8 cellular contexts compared by ENCODE assay signal in the genomic region with DNA sequence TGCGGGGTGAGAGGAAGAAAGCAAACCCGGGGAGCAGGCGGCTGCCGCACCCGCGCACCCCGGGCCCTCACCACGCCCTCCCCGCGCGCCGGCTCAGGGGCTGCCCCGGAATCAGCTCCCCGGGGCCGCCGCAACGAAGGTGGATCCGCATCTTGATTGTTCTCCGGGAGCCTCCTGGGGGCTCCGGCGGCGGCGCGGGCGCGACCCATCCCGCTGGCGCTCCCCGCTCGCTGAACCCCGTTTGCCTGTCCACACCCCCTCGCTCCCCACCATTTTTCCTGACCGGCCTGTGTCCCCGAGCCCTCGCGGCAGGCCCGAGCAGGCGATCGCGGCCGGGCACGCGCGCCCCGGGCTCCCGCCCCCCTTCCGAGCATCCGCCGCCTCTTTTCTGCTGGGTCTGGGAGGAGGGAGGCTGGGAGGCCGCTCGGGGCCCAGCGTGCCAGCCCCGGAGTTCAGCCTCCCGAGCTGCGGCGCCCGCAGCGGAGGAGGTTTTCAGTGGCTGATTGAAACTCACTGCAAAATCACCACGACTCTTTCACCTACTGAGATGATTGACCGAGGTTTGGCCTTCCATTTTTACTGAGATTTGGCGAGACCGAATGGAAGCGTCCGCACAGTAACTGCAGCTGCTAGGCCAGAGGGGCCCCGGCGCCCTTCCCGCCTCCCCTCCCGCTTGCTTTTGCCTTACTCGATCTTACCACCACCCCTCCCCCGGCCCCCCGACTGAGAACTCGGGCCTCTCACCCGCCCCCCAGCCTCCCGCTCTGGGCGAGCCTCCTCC. TPM values are rescaled to one million over a fixed set of nuclear protein-coding genes. Genes with fewer than 3 reads are reported as not detected.
DNase-seq lines count a peak whose midpoint lies in the region; ATAC-seq and TF ChIP-seq lines count a peak whose summit lies in the region.

No MANE protein-coding gene starts in this region.

- ATAC-seq in omental fat pad (ENCODE audit: low FRiP score) = no peak

- H3K9ac ChIP-seq in BLaER1 = peak overlapping the region; percentile 96

- peak overlapping the region; percentile 97 for H3K27ac ChIP-seq in BLaER1

- H3K36me3 ChIP-seq in BLaER1 = peaks cover 13% of the 10 kb centered on the region; the same call in 1 of the 2 replicates

- H3K27me3 ChIP-seq in BLaER1 = no peaks in the 10 kb centered on the region

- no peaks in the 10 kb centered on the region for H3K9me3 ChIP-seq in BLaER1

- no peak for TF ChIP-seq CTCF in choroid plexus epithelial cell (conservative IDR thresholded peaks at IDR 0.05; ENCODE audit: low read depth, low read length)
- TF ChIP-seq CTCF in omental fat pad (IDR thresholded peaks at IDR 0.05) = no peak

- DNase-seq in LHCN-M2 (ENCODE audit: low read depth) (peak; percentile 74), choroid plexus epithelial cell (ENCODE audit: low read depth) (peak; percentile 62), myocyte (ENCODE audit: low read depth) (peak; percentile 75), omental fat pad (ENCODE audit: low spot score) (no peak), SKM-1 (lab: John Stamatoyannopoulos, UW; ENCODE audit: unreplicated experiment) (no peak), 8988T (no peak), T-helper 2 cell (no peak)

- H3K4me3 ChIP-seq in BLaER1 (peak overlapping the region; percentile 87), choroid plexus epithelial cell (ENCODE audit: low read depth, low read length) (peak overlapping the region; percentile 69)

- H3K4me1 ChIP-seq in BLaER1 = peaks cover 33% of the 10 kb centered on the region

- H4K20me1 ChIP-seq in BLaER1 = peaks cover 75% of the 10 kb centered on the region

- peak overlapping the region; percentile 78 for H3K4me2 ChIP-seq in BLaER1

RNA-seq across cellular contexts. Expression of a gene that starts 4.7 kb away (rescaled TPM):
- total RNA-seq in LHCN-M2 (2014; rRNA removed) = 7.4 and 12.1 TPM in 2 replicates
- 6.3 TPM for polyA plus RNA-seq in LHCN-M2 (2012)
- total RNA-seq in myocyte = 23.0 and 24.0 TPM in 2 replicates
- polyA plus RNA-seq in myocyte (2012) = 15.0 TPM
- total RNA-seq in omental fat pad = not detected

Comparison
In these comparisons a context has a peak if more than half of its experiments do, and no peak if none do; other contexts are left out.
1. DNase-seq: peak in LHCN-M2 (single experiment), choroid plexus epithelial cell (single experiment) and myocyte (single experiment); none in omental fat pad (single experiment), SKM-1 (single experiment), 8988T (single experiment) and T-helper 2 cell (0 of 5).